27 cellular contexts compared by ENCODE assay signal in genomic region chr4:112247021-112247420, GRCh38.
"Had no signal": no experiment of that assay in that cellular context is flagged by ENCODE, and none has a peak within 500 bp of the region (broad histone marks: within the 10 kb centered on the region; RNA-seq: fewer than 3 reads in every experiment).

No MANE protein-coding gene starts in this region.

- H3K36me3 ChIP-seq: colonic mucosa, esophagus muscularis mucosa, heart right ventricle, left lung, prostate gland, right atrium auricular region, sigmoid colon, thoracic aorta, upper lobe of left lung had no signal

- H3K27me3 ChIP-seq: colonic mucosa, esophagus muscularis mucosa, heart right ventricle, left lung, right atrium auricular region, sigmoid colon, tibial nerve, upper lobe of left lung had no signal

- H3K4me3 ChIP-seq: colonic mucosa, esophagus muscularis mucosa, heart right ventricle, left lung, prostate gland, right atrium auricular region, sigmoid colon, thoracic aorta, tibial nerve, upper lobe of left lung had no signal

- H3K9me3 Mint-ChIP-seq: dendritic cell treated with granulocyte-macrophage colony-stimulating factor and Interleukin-4, amounts not matched to agents 40 ng/mL and 50 ng/mL, for 4 days; endodermal cell; naive thymus-derived CD8-positive, alpha-beta T cell; nephron progenitor cell; stimulated activated effector memory CD8-positive, alpha-beta T cell treated with anti-CD3 and anti-CD28 coated beads, Interleukin-12 subunit alpha, Interleukin-12 subunit beta, amount 100 ng/mL, for 72 hours had no signal

- H3K4me3 Mint-ChIP-seq: dendritic cell treated with granulocyte-macrophage colony-stimulating factor and Interleukin-4, amounts not matched to agents 40 ng/mL and 50 ng/mL, for 4 days; endodermal cell; naive thymus-derived CD8-positive, alpha-beta T cell; nephron progenitor cell; stimulated activated effector memory CD8-positive, alpha-beta T cell treated with anti-CD3 and anti-CD28 coated beads, Interleukin-12 subunit alpha, Interleukin-12 subunit beta, amount 100 ng/mL, for 72 hours had no signal

- H3K36me3 Mint-ChIP-seq: stimulated activated effector memory CD8-positive, alpha-beta T cell treated with anti-CD3 and anti-CD28 coated beads, Interleukin-12 subunit alpha, Interleukin-12 subunit beta, amount 100 ng/mL, for 72 hours had no signal

- DNase-seq: colonic mucosa; effector CD8-positive, alpha-beta T cell; endodermal cell; foreskin melanocyte; glutamatergic neuron; heart right ventricle; hypothalamus; left cardiac atrium; left lung; mesendoderm; midbrain; naive thymus-derived CD8-positive, alpha-beta T cell; nephron progenitor cell; nucleus accumbens; sigmoid colon; stimulated activated CD4-positive, alpha-beta T cell treated with anti-CD3 and anti-CD28 coated beads, Interleukin-2, amount 100 ng/mL, for 24 hours; stimulated activated CD4-positive, alpha-beta T cell treated with anti-CD3 and anti-CD28 coated beads, Interleukin-4, amount 100 ng/mL, for 24 hours; stimulated activated naive CD8-positive, alpha-beta T cell treated with anti-CD3 and anti-CD28 coated beads, Interleukin-15, Interleukin-2, amounts not matched to agents 100 U/mL and 50 U/mL, for 24 hours; substantia nigra; upper lobe of left lung had no signal

- H3K4me1 ChIP-seq: colonic mucosa, left lung, prostate gland, upper lobe of left lung had no signal

- H3K4me1 Mint-ChIP-seq: nephron progenitor cell had no signal

- H3K27ac Mint-ChIP-seq: dendritic cell treated with granulocyte-macrophage colony-stimulating factor and Interleukin-4, amounts not matched to agents 40 ng/mL and 50 ng/mL, for 4 days; endodermal cell; nephron progenitor cell; stimulated activated effector memory CD8-positive, alpha-beta T cell treated with anti-CD3 and anti-CD28 coated beads, Interleukin-12 subunit alpha, Interleukin-12 subunit beta, amount 100 ng/mL, for 72 hours had no signal

- H3K9me3 ChIP-seq: colonic mucosa, esophagus muscularis mucosa, heart right ventricle, left lung, prostate gland, right atrium auricular region, sigmoid colon, thoracic aorta, tibial nerve, upper lobe of left lung had no signal

- ATAC-seq: heart right ventricle; left cardiac atrium; left lung; naive thymus-derived CD8-positive, alpha-beta T cell; stimulated activated effector memory CD8-positive, alpha-beta T cell treated with anti-CD3 and anti-CD28 coated beads, Interleukin-12 subunit alpha, Interleukin-12 subunit beta, amount 100 ng/mL, for 72 hours; stimulated activated naive CD8-positive, alpha-beta T cell treated with anti-CD3 and anti-CD28 coated beads, Interleukin-15, Interleukin-2, amounts not matched to agents 100 U/mL and 50 U/mL, for 24 hours had no signal

- H3K27ac ChIP-seq: colonic mucosa, esophagus muscularis mucosa, heart right ventricle, left lung, prostate gland, right atrium auricular region, sigmoid colon, thoracic aorta, tibial nerve, upper lobe of left lung had no signal

- H3K27me3 Mint-ChIP-seq: dendritic cell treated with granulocyte-macrophage colony-stimulating factor and Interleukin-4, amounts not matched to agents 40 ng/mL and 50 ng/mL, for 4 days; naive thymus-derived CD8-positive, alpha-beta T cell had no signal
